ENCODE assay signal across 11 cellular contexts in genomic region chr19:1402411-1403070, GRCh38. TPM values are rescaled to one million over a fixed set of nuclear protein-coding genes. Genes with fewer than 3 reads are reported as not detected.
A peak's percentile ranks its signal among the peaks of the same experiment; 100 is the strongest.
DNase-seq lines count a peak whose midpoint lies in the region; ATAC-seq and TF ChIP-seq lines count a peak whose summit lies in the region.
"Had no signal": no experiment of that assay in that cellular context is flagged by ENCODE, and none has a peak within 500 bp of the region (broad histone marks: within the 10 kb centered on the region; RNA-seq: fewer than 3 reads in every experiment).

No MANE protein-coding gene starts in this region.

- H3K4me1 Mint-ChIP-seq in T-helper 1 cell treated with Interleukin-12 subunit alpha and Interleukin-12 subunit beta and Interleukin-4 antibody, amounts not matched to agents 30 μg/mL and 1 μg/mL, for 36 hours (ENCODE audit: low read depth) = peaks cover 8% of the 10 kb centered on the region

- peaks cover 5% of the 10 kb centered on the region for H3K27me3 Mint-ChIP-seq in T-helper 1 cell treated with Interleukin-12 subunit alpha and Interleukin-12 subunit beta and Interleukin-4 antibody, amounts not matched to agents 30 μg/mL and 1 μg/mL, for 36 hours (ENCODE audit: low read depth)

- DNase-seq in T-helper 1 cell = no peak
- peak; percentile 46 for DNase-seq in UCSD-AML1 (lab: John Stamatoyannopoulos, UW; ENCODE audit: unreplicated experiment)
- peak; percentile 92 for DNase-seq in epithelial cell of esophagus (ENCODE audit: low read depth)
- DNase-seq in retina = peak; percentile 22
- DNase-seq in aorta = no peak
- no peak for DNase-seq in NCI-H446 treated with DMSO at 0.1 percent for 48 hours (lab: John Stamatoyannopoulos, UW)
- DNase-seq in DMS53 treated with DMSO at 0.1 percent for 48 hours (lab: John Stamatoyannopoulos, UW; ENCODE audit: unreplicated experiment) = no peak
- DNase-seq: GOT3, NCI-H1105 had no signal

- no peak overlapping the region for H3K27ac Mint-ChIP-seq in T-helper 1 cell treated with Interleukin-12 subunit alpha and Interleukin-12 subunit beta and Interleukin-4 antibody, amounts not matched to agents 30 μg/mL and 1 μg/mL, for 36 hours

- H3K9me3 Mint-ChIP-seq in T-helper 1 cell treated with Interleukin-12 subunit alpha and Interleukin-12 subunit beta and Interleukin-4 antibody, amounts not matched to agents 30 μg/mL and 1 μg/mL, for 36 hours = no peaks in the 10 kb centered on the region

- WGBS in aorta, 2 donors = 63 to 65% methylated on average over 24 to 25 of the region's 25 CpGs

- no peak overlapping the region for H3K27ac ChIP-seq in aorta (ENCODE audit: low read depth in 1 of 2, low read length in 2 of 2)

- ATAC-seq in aorta (ENCODE audit: low FRiP score) = no peak
- ATAC-seq: right cardiac atrium had no signal

- H3K4me3 ChIP-seq in epithelial cell of esophagus (ENCODE audit: low read length) = peak overlapping the region; percentile 2
- no peak overlapping the region for H3K4me3 ChIP-seq in aorta (ENCODE audit: low read length in 2 of 2)

- H3K9me3 ChIP-seq in aorta (ENCODE audit: control insufficient read depth, low read length) = no peaks in the 10 kb centered on the region

- no peaks in the 10 kb centered on the region for H3K27me3 ChIP-seq in aorta (ENCODE audit: control insufficient read depth in 1 of 2, insufficient read depth in 2 of 2, low read length in 1 of 2)

- no peak for TF ChIP-seq CTCF in epithelial cell of esophagus (IDR thresholded peaks at IDR 0.05; ENCODE audit: insufficient read depth, low read depth, low read length, missing control alignments)

- no peaks in the 10 kb centered on the region for H3K4me1 ChIP-seq in aorta (ENCODE audit: control insufficient read depth in 1 of 2, insufficient read depth in 2 of 2, low read length in 2 of 2)

- intact Hi-C loops in aorta (cut with DNase I) = loop anchor here in 1 of 2 donors (5.0 kb wide), 1 partner anchor 120 kb away; no protein-coding TSS in a partner anchor

- H3K4me3 Mint-ChIP-seq in T-helper 1 cell treated with Interleukin-12 subunit alpha and Interleukin-12 subunit beta and Interleukin-4 antibody, amounts not matched to agents 30 μg/mL and 1 μg/mL, for 36 hours = peak overlapping the region; percentile 76

- H3K36me3 Mint-ChIP-seq in T-helper 1 cell treated with Interleukin-12 subunit alpha and Interleukin-12 subunit beta and Interleukin-4 antibody, amounts not matched to agents 30 μg/mL and 1 μg/mL, for 36 hours (ENCODE audit: low read depth) = no peaks in the 10 kb centered on the region

- no peaks in the 10 kb centered on the region for H3K36me3 ChIP-seq in aorta (ENCODE audit: control insufficient read depth in 1 of 2, insufficient read depth in 2 of 2, low read length in 1 of 2)

RNA-seq across cellular contexts. Expression of gene GAMT, which starts 1.2 kb away (rescaled TPM):
- total RNA-seq in aorta = 10 to 100 TPM in 1 of 2 donors, 1 to 10 TPM in 1; 7.9 to 16.1 TPM
- polyA plus RNA-seq in aorta = 10 to 100 TPM; 21.2 to 40.2 TPM

RNA-seq across cellular contexts. Expression of gene DAZAP1, which starts 4.8 kb away (rescaled TPM):
- total RNA-seq in aorta = 10 to 100 TPM; 75.2 to 77.9 TPM
- 10 to 100 TPM; 44.8 to 79.0 TPM for polyA plus RNA-seq in aorta

RNA-seq across cellular contexts. Expression of gene NDUFS7, which starts 18.8 kb away (rescaled TPM):
- 10 to 100 TPM; 47.7 to 47.8 TPM for total RNA-seq in aorta
- 100 to 1,000 TPM in 1 of 2 donors, 10 to 100 TPM in 1; 72.6 to 105 TPM for polyA plus RNA-seq in aorta

RNA-seq across cellular contexts. Expression of gene RPS15, which starts 35.7 kb away (rescaled TPM):
- 100 to 1,000 TPM; 707 to 750 TPM for total RNA-seq in aorta
- 1,000 to 10,000 TPM; 2,784 to 2,878 TPM for polyA plus RNA-seq in aorta

RNA-seq across cellular contexts. Expression of gene APC2, which starts 47.4 kb away (rescaled TPM):
- under 1 TPM; 0.26 to 0.42 TPM for total RNA-seq in aorta
- under 1 TPM in 1 of 2 donors, not detected in 1; 0.03 TPM for polyA plus RNA-seq in aorta

Comparison
In these comparisons a context has a peak if more than half of its experiments do, and no peak if none do; other contexts are left out.
1. DNase-seq: peak in UCSD-AML1 (single experiment), epithelial cell of esophagus (single experiment) and retina (single experiment); none in T-helper 1 cell (0 of 5), aorta (0 of 2), NCI-H446 treated with DMSO at 0.1 percent for 48 hours (single experiment) and DMS53 treated with DMSO at 0.1 percent for 48 hours (single experiment).